In the genomic region with DNA sequence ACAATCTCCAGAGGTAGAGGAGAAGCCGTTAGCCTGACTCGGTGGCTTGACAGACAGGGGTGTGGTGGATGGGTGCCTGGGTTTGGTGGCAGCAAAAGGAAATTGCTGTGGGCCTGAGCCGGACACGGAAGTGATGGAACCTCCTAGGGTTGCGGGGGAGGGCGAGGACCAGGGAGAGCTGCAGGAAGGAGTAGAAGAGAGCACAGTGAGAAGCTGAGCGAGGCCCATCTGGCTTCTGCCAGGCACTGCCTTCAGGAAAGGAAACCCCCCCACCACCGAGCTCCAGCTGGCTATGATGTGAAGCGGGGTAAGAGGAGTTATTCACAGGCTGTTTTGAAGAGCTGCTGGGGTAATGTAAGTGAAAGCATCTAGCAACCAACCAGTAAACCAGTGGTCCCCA, we compare ENCODE assay signal across 26 cellular contexts.
"Had no signal": no experiment of that assay in that cellular context is flagged by ENCODE, and none has a peak within 500 bp of the region (broad histone marks: within the 10 kb centered on the region; RNA-seq: fewer than 3 reads in every experiment).

No MANE protein-coding gene starts in this region.

- H3K27ac Mint-ChIP-seq: activated CD4-positive, alpha-beta T cell treated with anti-CD3 and anti-CD28 coated beads, Interleukin-2, amount 10 ng/mL, durations not matched to agents 24 days and 14 days; activated CD8-positive, alpha-beta T cell treated with anti-CD3 and anti-CD28 coated beads for 36 hours; activated naive CD8-positive, alpha-beta T cell treated with anti-CD3 and anti-CD28 coated beads for 36 hours; activated T-helper 2 cell treated with anti-CD3 and anti-CD28 coated beads, Interferon-gamma antibody, Interleukin-2, Interleukin-4, amounts not matched to agents 10 μg/mL and 5 μg/mL and 100 μg/mL, durations not matched to agents 14 hours and 24 hours and 36 hours; brain; naive thymus-derived CD4-positive, alpha-beta T cell; T-helper 1 cell treated with Interleukin-12 subunit alpha and Interleukin-12 subunit beta and Interleukin-4 antibody, amounts not matched to agents 30 μg/mL and 1 μg/mL, for 36 hours had no signal

- DNase-seq: activated CD4-positive, alpha-beta T cell treated with anti-CD3 and anti-CD28 coated beads, Interleukin-2, amount 10 ng/mL, durations not matched to agents 24 days and 14 days; activated CD4-positive, CD25-positive, alpha-beta regulatory T cell treated with anti-CD3 and anti-CD28 coated beads, Interleukin-2, amount 50 U/mL, for 72 hours; activated CD8-positive, alpha-beta T cell treated with anti-CD3 and anti-CD28 coated beads for 36 hours; activated naive CD4-positive, alpha-beta T cell; activated naive CD8-positive, alpha-beta T cell treated with anti-CD3 and anti-CD28 coated beads for 36 hours; activated T-cell treated with anti-CD3 and anti-CD28 coated beads, Interleukin-2, amount 50 U/mL, for 4 hours; adrenal gland; cerebellar nuclear complex; head of caudate nucleus; hippocampal formation; left colon; midbrain; naive thymus-derived CD4-positive, alpha-beta T cell; spleen; stimulated activated naive CD4-positive, alpha-beta T cell; T-helper 9 cell; tibial artery; upper lobe of right lung had no signal

- H3K9me3 Mint-ChIP-seq: activated CD4-positive, alpha-beta T cell treated with anti-CD3 and anti-CD28 coated beads, Interleukin-2, amount 10 ng/mL, durations not matched to agents 24 days and 14 days; activated CD8-positive, alpha-beta T cell treated with anti-CD3 and anti-CD28 coated beads for 36 hours; activated naive CD8-positive, alpha-beta T cell treated with anti-CD3 and anti-CD28 coated beads for 36 hours; activated T-cell treated with anti-CD3 and anti-CD28 coated beads, Interleukin-2, amount 50 U/mL, for 4 hours; activated T-helper 2 cell treated with anti-CD3 and anti-CD28 coated beads, Interferon-gamma antibody, Interleukin-2, Interleukin-4, amounts not matched to agents 10 μg/mL and 5 μg/mL and 100 μg/mL, durations not matched to agents 14 hours and 24 hours and 36 hours; T-helper 1 cell treated with Interleukin-12 subunit alpha and Interleukin-12 subunit beta and Interleukin-4 antibody, amounts not matched to agents 30 μg/mL and 1 μg/mL, for 36 hours had no signal

- H3K4me3 ChIP-seq: adrenal gland, ascending aorta, cardiac muscle cell, coronary artery, right atrium auricular region, spleen, suprapubic skin, tibial artery, upper lobe of right lung had no signal

- H3K4me1 Mint-ChIP-seq: activated naive CD8-positive, alpha-beta T cell treated with anti-CD3 and anti-CD28 coated beads for 36 hours; naive thymus-derived CD4-positive, alpha-beta T cell had no signal

- ATAC-seq: activated CD8-positive, alpha-beta T cell treated with anti-CD3 and anti-CD28 coated beads for 36 hours; activated T-cell treated with anti-CD3 and anti-CD28 coated beads, Interleukin-2, amount 50 U/mL, for 4 hours; naive thymus-derived CD4-positive, alpha-beta T cell; upper lobe of right lung had no signal

- H3K36me3 Mint-ChIP-seq: activated naive CD8-positive, alpha-beta T cell treated with anti-CD3 and anti-CD28 coated beads for 36 hours; brain; naive thymus-derived CD4-positive, alpha-beta T cell had no signal

- H3K27me3 Mint-ChIP-seq: activated CD4-positive, alpha-beta T cell treated with anti-CD3 and anti-CD28 coated beads, Interleukin-2, amount 10 ng/mL, durations not matched to agents 24 days and 14 days; activated CD8-positive, alpha-beta T cell treated with anti-CD3 and anti-CD28 coated beads for 36 hours; activated naive CD8-positive, alpha-beta T cell treated with anti-CD3 and anti-CD28 coated beads for 36 hours had no signal

- H3K4me3 Mint-ChIP-seq: activated CD4-positive, alpha-beta T cell treated with anti-CD3 and anti-CD28 coated beads, Interleukin-2, amount 10 ng/mL, durations not matched to agents 24 days and 14 days; activated CD8-positive, alpha-beta T cell treated with anti-CD3 and anti-CD28 coated beads for 36 hours; activated naive CD8-positive, alpha-beta T cell treated with anti-CD3 and anti-CD28 coated beads for 36 hours; activated T-cell treated with anti-CD3 and anti-CD28 coated beads, Interleukin-2, amount 50 U/mL, for 4 hours; brain; naive thymus-derived CD4-positive, alpha-beta T cell; T-helper 1 cell treated with Interleukin-12 subunit alpha and Interleukin-12 subunit beta and Interleukin-4 antibody, amounts not matched to agents 30 μg/mL and 1 μg/mL, for 36 hours had no signal
